ENCODE assay signal across 22 cellular contexts in the genomic region with DNA sequence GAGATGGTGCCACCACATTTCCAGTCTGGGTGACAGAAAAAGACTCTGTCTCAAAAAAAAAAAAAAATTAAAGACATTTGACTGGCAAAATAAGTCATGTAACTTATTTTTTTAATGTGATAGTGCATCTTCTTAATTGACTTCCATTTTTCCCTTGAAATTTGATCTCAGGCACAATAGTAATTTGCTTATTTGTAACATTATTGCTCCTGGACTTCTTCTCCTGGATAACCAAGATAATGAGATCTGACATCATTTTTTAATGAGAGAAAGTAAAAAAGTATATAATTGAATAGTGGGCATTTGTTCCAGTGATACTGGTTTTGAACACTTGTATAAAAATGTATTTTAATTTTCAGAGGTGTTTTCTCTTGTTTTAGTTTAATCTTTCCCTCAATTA. TPM values are rescaled to one million over a fixed set of nuclear protein-coding genes. Genes with fewer than 3 reads are reported as not detected.
"Had no signal": no experiment of that assay in that cellular context is flagged by ENCODE, and none has a peak within 500 bp of the region (broad histone marks: within the 10 kb centered on the region; RNA-seq: fewer than 3 reads in every experiment).

No MANE protein-coding gene starts in this region.

- H3K4me3 ChIP-seq: coronary artery, esophagus squamous epithelium, neural progenitor cell, prostate gland, right atrium auricular region, sigmoid colon, skin epidermis, spleen, thoracic aorta, tibial nerve, upper lobe of left lung had no signal

- ATAC-seq: left lobe of liver; naive thymus-derived CD4-positive, alpha-beta T cell; stimulated activated naive B cell treated with anti-CD40 and anti-IgM and Interleukin-4, amounts not matched to agents 10 μg/mL and 1 μg/mL and 100 μg/mL, for 72 hours had no signal

- H3K27ac ChIP-seq: coronary artery, esophagus squamous epithelium, neural progenitor cell, prostate gland, right atrium auricular region, sigmoid colon, skin epidermis, spleen, thoracic aorta, tibial nerve, upper lobe of left lung had no signal

- H3K27me3 ChIP-seq: right atrium auricular region, tibial nerve, upper lobe of left lung had no signal

- H3K36me3 ChIP-seq: esophagus squamous epithelium, neural progenitor cell, prostate gland, right atrium auricular region, sigmoid colon, spleen, thoracic aorta, tibial nerve, upper lobe of left lung had no signal

- H3K4me2 ChIP-seq: neural progenitor cell had no signal

- H3K9me3 ChIP-seq: esophagus squamous epithelium, prostate gland, right atrium auricular region, sigmoid colon, spleen, thoracic aorta, tibial nerve, upper lobe of left lung had no signal

- DNase-seq: dermis blood vessel endothelial cell; effector memory CD4-positive, alpha-beta T cell; erythroblast; esophagus squamous epithelium; kidney; mesendoderm; midbrain; naive thymus-derived CD4-positive, alpha-beta T cell; sigmoid colon; spleen; stimulated activated naive B cell treated with anti-CD40 and anti-IgM and Interleukin-4, amounts not matched to agents 10 μg/mL and 1 μg/mL and 100 μg/mL, for 72 hours; upper lobe of left lung had no signal

- FAIRE-seq: frontal cortex, kidney, urothelium cell line had no signal

- H3K4me1 ChIP-seq: prostate gland had no signal

RNA-seq across cellular contexts. Expression of a gene that starts 3.5 kb away (rescaled TPM):
- polyA plus RNA-seq: naive thymus-derived CD4-positive, alpha-beta T cell had no signal
